Comparison of ENCODE assay signal across 1 cellular context in the genomic region with DNA sequence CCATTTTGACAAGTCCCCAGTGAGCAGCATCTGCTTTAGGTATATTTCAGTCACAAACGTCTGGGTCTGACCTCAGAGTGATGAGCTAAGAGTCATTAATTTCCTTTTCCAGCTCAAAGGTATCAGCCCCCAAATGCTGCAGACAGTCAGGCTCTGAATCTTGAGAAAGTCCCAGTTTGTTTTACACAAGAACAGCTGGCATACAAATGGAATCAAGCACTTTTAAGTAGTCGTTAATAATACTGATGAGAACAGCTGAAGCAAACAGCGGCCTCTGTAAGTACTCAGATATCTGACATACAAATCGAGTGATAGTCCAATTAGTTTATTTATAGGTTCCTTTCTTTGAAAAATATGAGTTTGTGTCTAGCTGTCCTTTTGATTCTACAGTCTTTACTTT.
TF ChIP-seq lines count a peak whose summit lies in the region.

No MANE protein-coding gene starts in this region.

TF ChIP-seq in H1, 55 proteins besides CTCF, POLR2A, EP300 and RAD21 (continued from another document):
- TF ChIP-seq SIN3A (conservative IDR thresholded peaks at IDR 0.05 in 1 of 2, IDR thresholded peaks at IDR 0.05 in 1 of 2; ENCODE audit: low read depth in 1 of 2, low read length in 2 of 2) (no peak), KDM5A (IDR thresholded peaks at IDR 0.05; ENCODE audit: low read length) (no peak)
- TF ChIP-seq, protein P1, sequence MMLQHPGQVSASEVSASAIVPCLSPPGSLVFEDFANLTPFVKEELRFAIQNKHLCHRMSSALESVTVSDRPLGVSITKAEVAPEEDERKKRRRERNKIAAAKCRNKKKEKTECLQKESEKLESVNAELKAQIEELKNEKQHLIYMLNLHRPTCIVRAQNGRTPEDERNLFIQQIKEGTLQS (IDR thresholded peaks at IDR 0.05; ENCODE audit: insufficient read depth, low read depth, low read length): no peak
TF ChIP-seq in H1: peak in this region for 0.
